In genomic region chr2:38750011-38750792, GRCh38 we compare ENCODE assay signal across 8 cellular contexts. TPM values are rescaled to one million over a fixed set of nuclear protein-coding genes. Genes with fewer than 3 reads are reported as not detected.
DNase-seq lines count a peak whose midpoint lies in the region; ATAC-seq and TF ChIP-seq lines count a peak whose summit lies in the region.

No MANE protein-coding gene starts in this region.

- H3K27ac ChIP-seq in RWPE2 (ENCODE audit: poor library complexity, severe bottlenecking): peak overlapping the region; percentile 77
- H3K27ac ChIP-seq in adipose tissue (ENCODE audit: low read depth, low read length): peak overlapping the region; percentile 88

- TF ChIP-seq CTCF in RWPE2 (IDR thresholded peaks at IDR 0.05; ENCODE audit: poor library complexity, severe bottlenecking): no peak

- WGBS in adipose tissue, 3 donors: 0 to 1% (median 0%) methylated on average over 42 to 51 of the region's 51 CpGs

- peak; percentile 34 for ATAC-seq in HG02885 (IDR thresholded peaks at IDR 0.05; ENCODE audit: poor library complexity, unreplicated experiment)
- peak; percentile 54 for ATAC-seq in RWPE2 (ENCODE audit: low read depth)
- peak; percentile 70 for ATAC-seq in sciatic nerve

- peaks cover 24% of the 10 kb centered on the region for H3K4me1 ChIP-seq in RWPE2 (ENCODE audit: insufficient read depth, poor library complexity, severe bottlenecking)

- H3K36me3 ChIP-seq in RWPE2 (ENCODE audit: low read depth): peaks cover 50% of the 10 kb centered on the region

- no peaks in the 10 kb centered on the region for H3K27me3 ChIP-seq in RWPE2 (ENCODE audit: insufficient read depth, poor library complexity, severe bottlenecking)

- intact Hi-C loops in sciatic nerve (cut with DNase I): no loop called here

- H3K9me3 ChIP-seq in RWPE2 (ENCODE audit: severe bottlenecking): no peaks in the 10 kb centered on the region

- H3K4me3 ChIP-seq in RWPE2 (ENCODE audit: severe bottlenecking): peak overlapping the region; percentile 86

- DNase-seq in NK-92 treated with Interleukin-12 subunit alpha and Interleukin-12 subunit beta, amount 100 ng/mL, for 24 hours (lab: John Stamatoyannopoulos, UW): peak; percentile 34
- no peak for DNase-seq in NK-92 (lab: John Stamatoyannopoulos, UW; ENCODE audit: unreplicated experiment)
- DNase-seq in RWPE2 (ENCODE audit: low spot score): no peak
- peak; percentile 62 for DNase-seq in hepatic stellate cell (ENCODE audit: low spot score)
- peak; percentile 76 for DNase-seq in sciatic nerve (ENCODE audit: low spot score)
- no peak for DNase-seq in glomerular visceral epithelial cell (ENCODE audit: extremely low spot score)

RNA-seq across cellular contexts. Expression of gene SRSF7, which starts 1.0 kb away (rescaled TPM):
- 100 to 1,000 TPM in 1 of 3 donors, 10 to 100 TPM in 2; 46.1 to 168 (median 98.6) TPM for polyA plus RNA-seq in adipose tissue
- total RNA-seq in sciatic nerve: 121 TPM

RNA-seq across cellular contexts. Expression of gene GEMIN6, which starts 27.8 kb away (rescaled TPM):
- polyA plus RNA-seq in adipose tissue: 1 to 10 TPM; 5.7 to 6.7 (median 5.8) TPM
- total RNA-seq in sciatic nerve: 9.6 TPM

Comparison
In these comparisons a context has a peak if more than half of its experiments do, and no peak if none do; other contexts are left out.
1. DNase-seq: peak in NK-92 treated with Interleukin-12 subunit alpha and Interleukin-12 subunit beta, amount 100 ng/mL, for 24 hours (single experiment), hepatic stellate cell (single experiment) and sciatic nerve (single experiment); none in NK-92 (single experiment), RWPE2 (single experiment) and glomerular visceral epithelial cell (single experiment).
2. Peak in every context shown above with its lines, with median percentiles within 50 percentile points of each other: ATAC-seq.